14 cellular contexts compared by ENCODE assay signal in the genomic region with DNA sequence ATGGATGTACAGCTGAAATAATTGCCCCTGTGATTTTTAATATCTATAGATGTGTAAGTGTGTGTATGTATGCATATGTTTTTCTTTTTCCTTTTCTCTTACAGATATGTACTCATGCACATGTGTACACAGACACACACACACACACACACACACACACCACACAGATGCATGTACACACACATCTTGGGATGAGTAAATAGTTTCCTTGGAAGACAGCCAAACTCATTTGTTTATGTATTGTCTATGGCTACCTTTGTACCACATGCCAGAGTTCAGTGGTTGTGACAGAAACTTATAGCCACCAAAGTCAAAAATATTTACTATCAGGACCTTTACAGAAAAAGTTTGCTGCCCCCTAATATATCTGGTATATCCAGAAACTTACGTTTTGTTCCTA.
DNase-seq lines count a peak whose midpoint lies in the region; ATAC-seq and TF ChIP-seq lines count a peak whose summit lies in the region.
"Had no signal": no experiment of that assay in that cellular context is flagged by ENCODE, and none has a peak within 500 bp of the region (broad histone marks: within the 10 kb centered on the region; RNA-seq: fewer than 3 reads in every experiment).

No MANE protein-coding gene starts in this region.

- ATAC-seq in GM18867 (IDR thresholded peaks at IDR 0.05; ENCODE audit: unreplicated experiment): peak; percentile 57

- H3K9ac ChIP-seq in liver (ENCODE audit: low read depth in 1 of 2, low read length in 2 of 2): no peak overlapping the region

- DNase-seq in M059J (ENCODE audit: low read depth) (peak; percentile 43), RPMI7951 (ENCODE audit: low read depth) (peak; percentile 33), NCI-H226 (no peak), T1000 (lab: John Stamatoyannopoulos, UW) (no peak)
- no peak for DNase-seq in activated CD4-positive, alpha-beta T cell treated with anti-CD3 and anti-CD28 coated beads for 48 hours
- DNase-seq: activated B cell treated with CpG ODN at 0.5 μM for 24 hours, Caco-2, H9, hippocampal formation, spleen had no signal

- no peaks in the 10 kb centered on the region for H3K36me3 ChIP-seq in liver (ENCODE audit: control insufficient read depth in 4 of 4, insufficient read depth in 3 of 4, low read depth in 1 of 4, low read length in 3 of 4)
- H3K36me3 ChIP-seq: ascending aorta, spleen had no signal

- TF ChIP-seq RAD21 in liver (IDR thresholded peaks at IDR 0.05): no peak

- no peaks in the 10 kb centered on the region for H3K27me3 ChIP-seq in liver (ENCODE audit: control insufficient read depth in 4 of 4, insufficient read depth in 4 of 4, low read length in 3 of 4)
- H3K27me3 ChIP-seq: ascending aorta, spleen had no signal

- H3K27ac ChIP-seq in liver (ENCODE audit: low read depth in 1 of 2, low read length in 2 of 2): no peak overlapping the region
- H3K27ac ChIP-seq: ascending aorta, spleen had no signal

- no peaks in the 10 kb centered on the region for H3K9me3 ChIP-seq in liver (ENCODE audit: control insufficient read depth in 4 of 4, low read length in 3 of 4)
- H3K9me3 ChIP-seq: ascending aorta, Caco-2, spleen had no signal

- 44% methylated on average over 1 of the region's 1 CpG for WGBS in liver

- H3K4me3 ChIP-seq in liver (ENCODE audit: low read depth in 1 of 3, low read length in 3 of 3): no peak overlapping the region
- H3K4me3 ChIP-seq: ascending aorta, lung, spleen had no signal

- TF ChIP-seq CTCF in liver (IDR thresholded peaks at IDR 0.05; ENCODE audit: low read depth, low read length, missing input control): no peak

- no peaks in the 10 kb centered on the region for H3K4me1 ChIP-seq in liver (ENCODE audit: control insufficient read depth in 4 of 4, insufficient read depth in 4 of 4, low read length in 3 of 4)
- H3K4me1 ChIP-seq: ascending aorta, Caco-2, spleen had no signal

TF ChIP-seq in liver, 16 proteins besides CTCF, POLR2A, EP300 and RAD21:
- TF ChIP-seq FOXA2 (IDR thresholded peaks at IDR 0.05) (no peak), HNF4G (IDR thresholded peaks at IDR 0.05) (no peak), HNF4A (conservative IDR thresholded peaks at IDR 0.05) (peak; percentile 49 to 76), FOXA1 (IDR thresholded peaks at IDR 0.05) (no peak)

Comparison
In these comparisons a context has a peak if more than half of its experiments do, and no peak if none do; other contexts are left out.
1. DNase-seq: peak in M059J (single experiment) and RPMI7951 (single experiment); none in NCI-H226 (single experiment), T1000 (single experiment) and activated CD4-positive, alpha-beta T cell treated with anti-CD3 and anti-CD28 coated beads for 48 hours (single experiment).